In genomic region chr2:120745420-120746178, GRCh38 we compare ENCODE assay signal across 24 cellular contexts. TPM values are rescaled to one million over a fixed set of nuclear protein-coding genes. Genes with fewer than 3 reads are reported as not detected.
DNase-seq lines count a peak whose midpoint lies in the region; ATAC-seq and TF ChIP-seq lines count a peak whose summit lies in the region.
"Had no signal": no experiment of that assay in that cellular context is flagged by ENCODE, and none has a peak within 500 bp of the region (broad histone marks: within the 10 kb centered on the region; RNA-seq: fewer than 3 reads in every experiment).

No MANE protein-coding gene starts in this region.

- H3K9ac ChIP-seq in colonic mucosa (ENCODE audit: low read depth in 2 of 2, low read length in 2 of 2) (no peak overlapping the region), mesenchymal stem cell (ENCODE audit: low read length) (no peak overlapping the region)
- H3K9ac ChIP-seq: BLaER1, GM23248 had no signal

- H3K4me1 ChIP-seq in colonic mucosa: no peaks in the 10 kb centered on the region
- peaks cover 18% of the 10 kb centered on the region for H3K4me1 ChIP-seq in mesenchymal stem cell (ENCODE audit: control insufficient read depth, insufficient read depth, low read depth, low read length)
- H3K4me1 ChIP-seq in testis: peaks cover 8% of the 10 kb centered on the region

- H3K79me1 ChIP-seq in mesenchymal stem cell (replicated peaks; ENCODE audit: low read length, poor library complexity, severe bottlenecking): peaks cover 40% of the 10 kb centered on the region

- TF ChIP-seq POLR2A in testis (IDR thresholded peaks at IDR 0.05): no peak

- H3K27me3 Mint-ChIP-seq in WTC11 (ENCODE audit: low read depth): no peaks in the 10 kb centered on the region

- H2AFZ ChIP-seq in mesenchymal stem cell (ENCODE audit: low read depth, low read length): no peak overlapping the region
- H2AFZ ChIP-seq: GM23248 had no signal

- CTCF ChIA-PET in WTC11 (lab: Charles Lee): interaction anchor here (0.6 to 0.9 kb wide), 3 partner anchors 8 to 1098 kb away, joined by 3 read pairs; no protein-coding TSS in a partner anchor

- over 99% methylated on average over 7 of the region's 7 CpGs for WGBS in mesenchymal stem cell
- 97 to 99% methylated on average over 7 of the region's 7 CpGs for WGBS in testis, 2 donors

- no peak overlapping the region; the same call in 1 of the 2 replicates for H3K27ac Mint-ChIP-seq in WTC11
- H3K27ac Mint-ChIP-seq: CD4-positive, alpha-beta T cell had no signal

- H3K4me3 Mint-ChIP-seq in WTC11: no peak overlapping the region
- H3K4me3 Mint-ChIP-seq: CD4-positive, alpha-beta T cell had no signal

- TF ChIP-seq CTCF in colonic mucosa (IDR thresholded peaks at IDR 0.05) (no peak), testis (IDR thresholded peaks at IDR 0.05) (no peak), WTC11 (IDR thresholded peaks at IDR 0.05) (no peak)

- intact Hi-C loops in colonic mucosa (cut with DNase I) (no loop called here), testis (cut with DNase I; ENCODE audit: low total_unique reads) (no loop called here)

- no peak overlapping the region for H3K23ac ChIP-seq in mesenchymal stem cell (ENCODE audit: low read length in 2 of 2)

- no peaks in the 10 kb centered on the region for H3K36me3 Mint-ChIP-seq in WTC11

- no peak overlapping the region for H3K14ac ChIP-seq in mesenchymal stem cell (ENCODE audit: low read length in 2 of 2)

- H3K4me2 ChIP-seq in mesenchymal stem cell (ENCODE audit: low read length, poor library complexity, severe bottlenecking): no peak overlapping the region
- H3K4me2 ChIP-seq: BLaER1 had no signal

- H2BK12ac ChIP-seq in mesenchymal stem cell (ENCODE audit: low read length in 2 of 2): no peak overlapping the region

- H3K9me3 Mint-ChIP-seq in WTC11: no peaks in the 10 kb centered on the region
- H3K9me3 Mint-ChIP-seq: CD4-positive, alpha-beta T cell had no signal

- no peak overlapping the region for H2BK120ac ChIP-seq in mesenchymal stem cell (ENCODE audit: low read depth, low read length)

- no peak overlapping the region for H2BK5ac ChIP-seq in mesenchymal stem cell (ENCODE audit: low read depth, low read length, poor library complexity, severe bottlenecking)

- peaks cover 86% of the 10 kb centered on the region for H3K4me1 Mint-ChIP-seq in WTC11

- ATAC-seq in HG03025 (IDR thresholded peaks at IDR 0.05; ENCODE audit: low FRiP score, unreplicated experiment): no peak
- ATAC-seq in WTC11: no peak
- ATAC-seq: HCT116, Panc1 had no signal

- H4K8ac ChIP-seq in mesenchymal stem cell (ENCODE audit: low read length): peak overlapping the region; percentile 28

- no peak overlapping the region for H4K91ac ChIP-seq in mesenchymal stem cell (ENCODE audit: low read length)

- H3K36me3 ChIP-seq in H7 (replicated peaks; ENCODE audit: control insufficient read depth, insufficient read depth, low read length) (no peaks in the 10 kb centered on the region), colonic mucosa (no peaks in the 10 kb centered on the region), mesenchymal stem cell (ENCODE audit: control insufficient read depth in 1 of 2, insufficient read depth in 2 of 2, low read depth in 1 of 2, low read length in 2 of 2) (peaks cover 0 to 4% of the 10 kb centered on the region in 2 experiments), testis (ENCODE audit: low read depth, missing control alignments) (no peaks in the 10 kb centered on the region)
- H3K36me3 ChIP-seq: BLaER1 had no signal

- H3K27ac ChIP-seq in colonic mucosa: no peak overlapping the region
- no peak overlapping the region for H3K27ac ChIP-seq in mesenchymal stem cell (ENCODE audit: low read length, poor library complexity, severe bottlenecking)
- no peak overlapping the region for H3K27ac ChIP-seq in testis
- H3K27ac ChIP-seq: BLaER1, GM23248 had no signal

- no peak overlapping the region for H3K18ac ChIP-seq in mesenchymal stem cell (ENCODE audit: low read depth in 1 of 2, low read length in 2 of 2)

- H3K4ac ChIP-seq in mesenchymal stem cell (ENCODE audit: low read depth in 1 of 2, low read length in 2 of 2): no peak overlapping the region

- H3K4me3 ChIP-seq in H7 (ENCODE audit: insufficient read depth, low read depth, low read length) (no peak overlapping the region), colonic mucosa (no peak overlapping the region), mesenchymal stem cell (ENCODE audit: insufficient read depth in 1 of 2, low read depth in 1 of 2, low read length in 2 of 2) (no peak overlapping the region), testis (no peak overlapping the region)
- H3K4me3 ChIP-seq: BLaER1, GM23248 had no signal

- H2AK5ac ChIP-seq in mesenchymal stem cell (ENCODE audit: low read length, severe bottlenecking): no peak overlapping the region

- H3K27me3 ChIP-seq in H7 (ENCODE audit: control insufficient read depth, insufficient read depth, low read length): no peaks in the 10 kb centered on the region
- peaks cover 19% of the 10 kb centered on the region for H3K27me3 ChIP-seq in colonic mucosa
- H3K27me3 ChIP-seq in mesenchymal stem cell (ENCODE audit: control insufficient read depth in 1 of 2, insufficient read depth in 1 of 2, low read length in 2 of 2): no peaks in the 10 kb centered on the region
- no peaks in the 10 kb centered on the region for H3K27me3 ChIP-seq in testis

- DNase-seq in H7 (peak; percentile 8), colonic mucosa (peak; percentile 13), mesenchymal stem cell (no peak), testis (peak; percentile 4), retina (no peak), WTC11 (ENCODE audit: low spot score) (no peak)
- DNase-seq: Caco-2; CD4-positive, alpha-beta T cell; DMS153; GM23248; Karpas-422; MV-4-11; NCI-H1105 treated with DMSO at 0.1 percent for 48 hours; NCI-H1694; NCI-H2081 treated with DMSO at 0.1 percent for 48 hours; NCI-H2171 treated with DMSO at 0.1 percent for 48 hours; NCI-H524 treated with DMSO at 0.1 percent for 48 hours; NCI-H82; SIG-M5 had no signal

- H2BK15ac ChIP-seq in mesenchymal stem cell (ENCODE audit: low read depth, poor library complexity, severe bottlenecking): no peak overlapping the region

- POLR2A ChIA-PET in WTC11 (lab: Charles Lee): interaction anchor here (2.1 kb wide), 1 partner anchor 13 kb away, joined by 9 read pairs; no protein-coding TSS in a partner anchor

- H3K9me3 ChIP-seq in colonic mucosa (no peaks in the 10 kb centered on the region), mesenchymal stem cell (ENCODE audit: control insufficient read depth, low read length) (no peaks in the 10 kb centered on the region), testis (no peaks in the 10 kb centered on the region)
- H3K9me3 ChIP-seq: BLaER1, Caco-2 had no signal

TF ChIP-seq in WTC11, 78 proteins besides CTCF, POLR2A, EP300 and RAD21 (continues in another document):
- no peak for TF ChIP-seq ZNF671 (CRISPR knock-in tag; IDR thresholded peaks at IDR 0.05)
- no peak for TF ChIP-seq ATF1 (CRISPR knock-in tag; IDR thresholded peaks at IDR 0.05)
- TF ChIP-seq TCF7 (CRISPR knock-in tag; IDR thresholded peaks at IDR 0.05; ENCODE audit: low read depth): no peak
- no peak for TF ChIP-seq STAT6 (CRISPR knock-in tag; conservative IDR thresholded peaks at IDR 0.05; ENCODE audit: low read depth)
- TF ChIP-seq ATF3 (CRISPR knock-in tag; conservative IDR thresholded peaks at IDR 0.05): no peak
- TF ChIP-seq SOX15 (CRISPR knock-in tag; IDR thresholded peaks at IDR 0.05): no peak
- TF ChIP-seq RORB (CRISPR knock-in tag; IDR thresholded peaks at IDR 0.05): no peak
- TF ChIP-seq ESRRA (CRISPR knock-in tag; IDR thresholded peaks at IDR 0.05; ENCODE audit: borderline replicate concordance): no peak

RNA-seq across cellular contexts. Expression of gene GLI2, which starts 9.9 kb away (rescaled TPM):
- 37.3 and 41.4 TPM in 2 replicates for total RNA-seq in H7 (2014; rRNA removed; shearing (Covaris generic))
- 1 to 10 TPM; 1.3 to 2.0 TPM for total RNA-seq in colonic mucosa
- 28.9 TPM for polyA plus RNA-seq in mesenchymal stem cell (2013, experiment 1 of 2)
- 29.5 TPM for polyA plus RNA-seq in mesenchymal stem cell (2013, experiment 2 of 2)
- 10 to 100 TPM; 16.5 to 21.4 TPM for total RNA-seq in testis
- polyA plus RNA-seq in testis (ENCODE audit: insufficient read depth, low read depth, low replicate concordance): 5.1 TPM
- total RNA-seq in WTC11 (2021): 45.9 to 60.9 TPM (median 48.6 TPM) in 3 replicates
- total RNA-seq: CD4-positive, alpha-beta T cell; G401 had no signal

Comparison
In these comparisons a context has a peak if more than half of its experiments do, and no peak if none do; other contexts are left out.
1. DNase-seq: peak in H7 (single experiment), colonic mucosa (single experiment) and testis (single experiment); none in mesenchymal stem cell (single experiment), retina (single experiment) and WTC11 (single experiment).
2. RNA of gene GLI2, which starts 9.9 kb away (total RNA-seq): 45.9 to 60.9 TPM in WTC11, 37.3 to 41.4 TPM in H7 and 16.5 to 21.4 TPM in testis; 1.3 to 2.0 TPM in colonic mucosa; every median in the first group is over 4 times any median in the second.